Comparison of ENCODE assay signal across 9 cellular contexts in the genomic region with DNA sequence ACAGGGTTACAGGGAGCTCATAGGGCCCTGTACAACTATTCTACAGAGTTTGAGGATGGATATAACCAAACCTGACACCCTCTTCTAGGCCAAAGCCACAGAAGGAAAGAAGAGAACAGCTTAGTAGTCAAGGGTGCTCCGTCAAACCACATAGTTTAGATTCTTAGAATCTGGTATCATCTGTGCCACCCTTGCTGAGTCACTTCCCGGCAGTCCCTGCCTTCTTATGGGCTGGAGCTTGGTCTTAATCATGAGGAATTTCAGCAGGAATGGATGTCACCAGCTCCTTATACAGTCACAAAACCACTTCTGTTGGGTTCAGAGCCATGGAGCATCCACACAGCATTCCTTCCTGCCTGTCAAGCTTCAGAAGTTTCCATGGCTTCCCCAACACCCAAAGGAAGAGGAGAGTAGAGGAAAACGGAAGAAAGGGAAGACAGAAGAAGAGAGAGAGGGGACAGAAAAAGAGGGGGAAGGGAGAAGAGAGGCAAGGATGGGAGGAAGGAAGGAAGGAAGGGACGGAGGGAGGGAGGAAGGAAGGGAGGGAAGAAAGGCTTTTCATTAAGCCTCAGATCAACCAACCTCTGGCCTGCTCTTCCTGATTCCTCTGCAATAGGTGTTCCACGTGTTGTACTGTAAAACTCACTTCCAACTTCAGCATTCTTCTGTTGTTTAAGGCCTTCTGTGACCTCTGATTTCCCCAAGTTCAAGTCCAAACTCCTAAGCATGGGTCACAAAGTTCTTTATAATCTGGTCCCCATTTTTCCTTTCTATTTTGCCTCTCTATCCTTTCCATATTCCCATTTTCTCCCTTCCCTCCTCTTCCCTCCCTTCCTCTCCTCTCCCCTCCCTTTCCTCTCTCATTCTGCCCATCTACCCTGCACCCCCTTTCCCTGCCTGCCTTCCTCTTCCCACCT.
DNase-seq lines count a peak whose midpoint lies in the region; ATAC-seq and TF ChIP-seq lines count a peak whose summit lies in the region.
"Had no signal": no experiment of that assay in that cellular context is flagged by ENCODE, and none has a peak within 500 bp of the region (broad histone marks: within the 10 kb centered on the region; RNA-seq: fewer than 3 reads in every experiment).

No MANE protein-coding gene starts in this region.

- H3K27me3 ChIP-seq in BLaER1 treated with 17β-estradiol and CSF1 and Interleukin-3, amounts not matched to agents 10 nM and 100 nM: no peaks in the 10 kb centered on the region

- 70 to 77% methylated on average over 5 of the region's 5 CpGs for WGBS in lower leg skin, 2 donors

- H3K4me3 ChIP-seq in BLaER1 treated with 17β-estradiol and CSF1 and Interleukin-3, amounts not matched to agents 10 nM and 100 nM: no peak overlapping the region
- H3K4me3 ChIP-seq in astrocyte of the spinal cord (ENCODE audit: low read depth, low read length) (no peak overlapping the region), mucosa of descending colon (no peak overlapping the region), lower leg skin (ENCODE audit: low read depth, poor library complexity, severe bottlenecking) (no peak overlapping the region)
- H3K4me3 ChIP-seq: skin epidermis had no signal

- TF ChIP-seq CTCF in astrocyte of the spinal cord (IDR thresholded peaks at IDR 0.05; ENCODE audit: low read depth, low read length) (no peak), mucosa of descending colon (IDR thresholded peaks at IDR 0.05) (no peak), lower leg skin (IDR thresholded peaks at IDR 0.05) (no peak)

- H3K27ac ChIP-seq in BLaER1 treated with 17β-estradiol and CSF1 and Interleukin-3, amounts not matched to agents 10 nM and 100 nM: no peak overlapping the region

- peak overlapping the region in 10 of 11 experiments; percentile 6 to 79 (median 64); a peak in 15 of 22 replicates for H3K4me2 ChIP-seq in BLaER1 treated with 17β-estradiol and CSF1 and Interleukin-3, amounts not matched to agents 10 nM and 100 nM

- peaks cover 13 to 27% (median 24%) of the 10 kb centered on the region in 10 experiments for H3K4me1 ChIP-seq in BLaER1 treated with 17β-estradiol and CSF1 and Interleukin-3, amounts not matched to agents 10 nM and 100 nM
- no peaks in the 10 kb centered on the region for H3K4me1 ChIP-seq in mucosa of descending colon (ENCODE audit: low read depth)

- intact Hi-C loops in mucosa of descending colon (cut with DNase I, micrococcal nuclease) (no loop called here), lower leg skin (cut with DNase I; ENCODE audit: low total_unique reads) (no loop called here)

- H3K9me3 ChIP-seq in BLaER1 treated with 17β-estradiol and CSF1 and Interleukin-3, amounts not matched to agents 10 nM and 100 nM (replicated peaks in 1 of 11): no peaks in the 10 kb centered on the region
- no peaks in the 10 kb centered on the region for H3K9me3 ChIP-seq in mucosa of descending colon

- no peaks in the 10 kb centered on the region for H4K20me1 ChIP-seq in BLaER1 treated with 17β-estradiol and CSF1 and Interleukin-3, amounts not matched to agents 10 nM and 100 nM

- in situ Hi-C loops in astrocyte of the spinal cord (cut with HindIII; ENCODE audit: low sequenced_read_pairs): no loop called here

- DNase-seq in LoVo (ENCODE audit: low spot score) (peak; percentile 55), astrocyte of the spinal cord (ENCODE audit: low read depth, low spot score) (peak; percentile 89), mucosa of descending colon (no peak), SIG-M5 treated with dmso at 0.1 percent for 504 hours (lab: John Stamatoyannopoulos, UW; ENCODE audit: unreplicated experiment) (no peak), NCI-H446 treated with DMSO at 0.1 percent for 48 hours (lab: John Stamatoyannopoulos, UW) (no peak), lower leg skin (ENCODE audit: low spot score in 2 of 2) (no peak)

- TF ChIP-seq POLR2A in lower leg skin (IDR thresholded peaks at IDR 0.05): no peak

- H3K36me3 ChIP-seq in BLaER1 treated with 17β-estradiol and CSF1 and Interleukin-3, amounts not matched to agents 10 nM and 100 nM: no peaks in the 10 kb centered on the region
- no peaks in the 10 kb centered on the region for H3K36me3 ChIP-seq in mucosa of descending colon (ENCODE audit: low read depth)

- ATAC-seq in mucosa of descending colon (peak; percentile 10), HG02981 (IDR thresholded peaks at IDR 0.05; ENCODE audit: unreplicated experiment) (no peak)

- no peak overlapping the region for H3K9ac ChIP-seq in BLaER1 treated with 17β-estradiol and CSF1 and Interleukin-3, amounts not matched to agents 10 nM and 100 nM

Comparison
In these comparisons a context has a peak if more than half of its experiments do, and no peak if none do; other contexts are left out.
1. DNase-seq: peak in LoVo (single experiment) and astrocyte of the spinal cord (single experiment); none in mucosa of descending colon (0 of 3), SIG-M5 treated with dmso at 0.1 percent for 504 hours (single experiment), NCI-H446 treated with DMSO at 0.1 percent for 48 hours (single experiment) and lower leg skin (0 of 2).